22 cellular contexts compared by ENCODE assay signal in genomic region chr6:31879901-31880300, GRCh38. TPM values are rescaled to one million over a fixed set of nuclear protein-coding genes. Genes with fewer than 3 reads are reported as not detected.
DNase-seq lines count a peak whose midpoint lies in the region; FAIRE-seq and TF ChIP-seq lines count a peak whose summit lies in the region.
"Had no signal": no experiment of that assay in that cellular context is flagged by ENCODE, and none has a peak within 500 bp of the region (broad histone marks: within the 10 kb centered on the region; RNA-seq: fewer than 3 reads in every experiment).

No MANE protein-coding gene starts in this region.

- in situ Hi-C loops in mammary epithelial cell (cut with MboI; ENCODE audit: low sequenced_read_pairs in 2 of 2): no loop called here

- H4K5ac ChIP-seq in H9 (ENCODE audit: insufficient read length, low read depth, low read length): no peak overlapping the region

- H3K14ac ChIP-seq in H9 (ENCODE audit: insufficient read depth, low read length): no peak overlapping the region

- no peak overlapping the region for H2BK12ac ChIP-seq in H9 (ENCODE audit: insufficient read length, low read depth, low read length)

- DNase-seq in H9 (peak; percentile 24), mammary epithelial cell (no peak), osteocyte (ENCODE audit: extremely low spot score, unreplicated experiment) (no peak), DMS79 treated with DMSO at 0.1 percent for 48 hours (lab: John Stamatoyannopoulos, UW) (no peak), D721Med (ENCODE audit: insufficient read length, low spot score) (no peak)
- DNase-seq: activated CD4-positive, alpha-beta T cell treated with anti-CD3 and anti-CD28 coated beads, Interleukin-2, amount 50 U/mL, for 4 hours; activated gamma-delta T cell treated with Interleukin-2 at 50 U/mL for 16 hours; adrenal gland; CD8-positive, alpha-beta memory T cell; cortex of kidney; EL; glutamatergic neuron; stimulated activated CD4-positive, alpha-beta T cell treated with anti-CD3 and anti-CD28 coated beads, Interleukin-2, amount 100 ng/mL, for 48 hours; stimulated activated naive CD4-positive, alpha-beta T cell treated with Interleukin-2 at 50 U/mL for 16 hours; thyroid gland had no signal

- H3K18ac ChIP-seq in H9 (ENCODE audit: insufficient read length, low read depth, low read length): no peak overlapping the region

- no peak overlapping the region for H3K9ac ChIP-seq in H9 (ENCODE audit: extremely low read depth, insufficient read length, low read length)
- no peak overlapping the region for H3K9ac ChIP-seq in mammary epithelial cell (ENCODE audit: insufficient read depth, low read length)
- H3K9ac ChIP-seq: neural progenitor cell had no signal

- dilution Hi-C loops in mammary epithelial cell (cut with HindIII; ENCODE audit: low sequenced_read_pairs): loop anchor here (10.0 kb wide), 1 partner anchor 45 kb away; no protein-coding TSS in a partner anchor

- no peak overlapping the region for H2BK15ac ChIP-seq in H9 (ENCODE audit: low read depth, low read length)

- no peak overlapping the region for H3K4ac ChIP-seq in H9 (ENCODE audit: low read depth, low read length)

- H3K4me1 Mint-ChIP-seq in H9 (peaks cover 3 to 27% of the 10 kb centered on the region in 2 experiments), osteocyte (ENCODE audit: unreplicated experiment) (peaks cover 5% of the 10 kb centered on the region)
- H3K4me1 Mint-ChIP-seq: CD8-positive, alpha-beta memory T cell; mesothelial cell of epicardium; neural progenitor cell had no signal

- CTCF ChIA-PET in mammary epithelial cell (lab: Charles Lee; ENCODE audit: low non-redundant PET): no interaction called here

- H3T11ph ChIP-seq in H9 (ENCODE audit: low read length): no peak overlapping the region

- H3K9me3 ChIP-seq in H9 (ENCODE audit: control insufficient read depth, low read depth, low read length): no peaks in the 10 kb centered on the region
- H3K9me3 ChIP-seq in mammary epithelial cell (replicated peaks; ENCODE audit: insufficient read depth, low read length): no peaks in the 10 kb centered on the region
- H3K9me3 ChIP-seq: adrenal gland, thyroid gland had no signal

- BruUV-seq in mammary epithelial cell (replicated peaks; lab: Mats Ljungman, UMichigan): TSS peak; percentile 84

- H3K27ac Mint-ChIP-seq in H9: peak overlapping the region in 1 of 3 experiments; percentile 67; a peak in 1 of 7 replicates
- H3K27ac Mint-ChIP-seq in osteocyte (ENCODE audit: unreplicated experiment): peak overlapping the region; percentile 59
- H3K27ac Mint-ChIP-seq: mesothelial cell of epicardium; neural progenitor cell; T-helper 2 cell treated with Interferon-gamma antibody and Interleukin-4, amounts not matched to agents 5 μg/mL and 100 μg/mL, for 36 hours had no signal

- no peak overlapping the region for H2BK20ac ChIP-seq in H9 (ENCODE audit: low read depth, low read length, poor library complexity, severe bottlenecking)

- H3K27ac ChIP-seq in H9 (ENCODE audit: insufficient read length, low read depth, low read length) (no peak overlapping the region), mammary epithelial cell (ENCODE audit: insufficient read depth, low read depth, low read length) (no peak overlapping the region)
- H3K27ac ChIP-seq: adrenal gland, neural progenitor cell, thyroid gland had no signal

- H3K79me1 ChIP-seq in H9 (ENCODE audit: insufficient read depth, low read depth, low read length, poor library complexity, severe bottlenecking): no peaks in the 10 kb centered on the region

- no peak overlapping the region for H3K4me2 ChIP-seq in H9 (ENCODE audit: insufficient read depth, insufficient read length, low read length)
- no peak overlapping the region for H3K4me2 ChIP-seq in mammary epithelial cell (ENCODE audit: insufficient read depth, low read depth, low read length)
- H3K4me2 ChIP-seq: neural progenitor cell, smooth muscle cell had no signal

- H3K9me3 Mint-ChIP-seq in H9: no peaks in the 10 kb centered on the region
- H3K9me3 Mint-ChIP-seq in osteocyte (ENCODE audit: unreplicated experiment): no peaks in the 10 kb centered on the region
- H3K9me3 Mint-ChIP-seq: CD8-positive, alpha-beta memory T cell; mesothelial cell of epicardium; neural progenitor cell; T-helper 2 cell treated with Interferon-gamma antibody and Interleukin-4, amounts not matched to agents 5 μg/mL and 100 μg/mL, for 36 hours had no signal

- H2BK5ac ChIP-seq in H9 (ENCODE audit: insufficient read length, low read length): no peak overlapping the region

- no peaks in the 10 kb centered on the region for H4K20me1 ChIP-seq in H9 (ENCODE audit: control insufficient read depth, insufficient read depth, insufficient read length)
- no peaks in the 10 kb centered on the region for H4K20me1 ChIP-seq in mammary epithelial cell (ENCODE audit: insufficient read depth, low read length)

- H4K91ac ChIP-seq in H9 (ENCODE audit: insufficient read length, low read depth, low read length): no peak overlapping the region

- H2AK5ac ChIP-seq in H9 (ENCODE audit: insufficient read length, low read length): no peak overlapping the region

- no peaks in the 10 kb centered on the region for H3K79me2 ChIP-seq in H9 (ENCODE audit: insufficient read depth, low read length)
- no peaks in the 10 kb centered on the region for H3K79me2 ChIP-seq in mammary epithelial cell (ENCODE audit: insufficient read depth, low read length)

- TF ChIP-seq CTCF in H9 (conservative IDR thresholded peaks at IDR 0.05) (no peak), mammary epithelial cell (conservative IDR thresholded peaks at IDR 0.05 in 1 of 2, IDR thresholded peaks at IDR 0.05 in 1 of 2; ENCODE audit: extremely low read depth in 1 of 2, insufficient read depth in 1 of 2, low read depth in 1 of 2, low read length in 2 of 2) (no peak), osteocyte (IDR thresholded peaks at IDR 0.05) (no peak), D721Med (IDR thresholded peaks at IDR 0.05; ENCODE audit: insufficient read depth, missing control alignments) (no peak)

- H3K56ac ChIP-seq in H9 (ENCODE audit: insufficient read length, low read depth, low read length): no peak overlapping the region

- no peak overlapping the region for H2BK120ac ChIP-seq in H9 (ENCODE audit: low read depth, low read length, poor library complexity, severe bottlenecking)

- no peak for FAIRE-seq in D721Med (lab: Jason Lieb, UNC)
- FAIRE-seq: endometrium had no signal

- H3K23me2 ChIP-seq in H9 (ENCODE audit: insufficient read length, low read depth, low read length, poor library complexity, severe bottlenecking): no peaks in the 10 kb centered on the region

- H3K4me3 Mint-ChIP-seq in H9 (no peak overlapping the region), osteocyte (ENCODE audit: unreplicated experiment) (no peak overlapping the region)
- H3K4me3 Mint-ChIP-seq: CD8-positive, alpha-beta memory T cell; mesothelial cell of epicardium; T-helper 2 cell treated with Interferon-gamma antibody and Interleukin-4, amounts not matched to agents 5 μg/mL and 100 μg/mL, for 36 hours had no signal

- no peak overlapping the region for H3K4me3 ChIP-seq in mammary epithelial cell (replicated peaks in 1 of 3; ENCODE audit: insufficient read depth in 1 of 3, low read depth in 2 of 3, low read length in 3 of 3)
- H3K4me3 ChIP-seq: adrenal gland, neural progenitor cell, smooth muscle cell, thyroid gland had no signal

- H4K8ac ChIP-seq in H9 (replicated peaks; ENCODE audit: insufficient read length, low read depth, low read length): no peak overlapping the region

- no peak overlapping the region for H2AFZ ChIP-seq in H9 (ENCODE audit: low read length)
- no peak overlapping the region for H2AFZ ChIP-seq in mammary epithelial cell (ENCODE audit: low read depth, low read length)
- H2AFZ ChIP-seq: neural progenitor cell had no signal

- H3K27me3 Mint-ChIP-seq in H9 (ENCODE audit: low read depth): no peaks in the 10 kb centered on the region; the same call in 1 of the 2 replicates
- no peaks in the 10 kb centered on the region for H3K27me3 Mint-ChIP-seq in osteocyte (ENCODE audit: unreplicated experiment)
- H3K27me3 Mint-ChIP-seq: CD8-positive, alpha-beta memory T cell had no signal

- no CpG with 5 or more reads among the region's 10 CpGs for WGBS in H9 (ENCODE audit: extremely low coverage, insufficient read length, low lambda C conversion rate)
- WGBS in mammary epithelial cell (ENCODE audit: low coverage, missing lambda C conversion rate): 82% methylated on average over 9 of the region's 10 CpGs

- H3K23ac ChIP-seq in H9 (ENCODE audit: insufficient read length, low read depth, low read length): no peak overlapping the region

- H3K4me1 ChIP-seq in H9 (ENCODE audit: insufficient read depth, low read length) (no peaks in the 10 kb centered on the region), mammary epithelial cell (ENCODE audit: insufficient read depth, low read length) (no peaks in the 10 kb centered on the region)
- H3K4me1 ChIP-seq: neural progenitor cell had no signal

- H3K36me3 Mint-ChIP-seq in H9 (ENCODE audit: insufficient read depth in 1 of 3, low read depth in 3 of 3) (peaks cover 37 to 53% (median 53%) of the 10 kb centered on the region in 3 experiments; a peak in 6 of 7 replicates), osteocyte (ENCODE audit: unreplicated experiment) (peaks cover 22% of the 10 kb centered on the region)

- H3K27me3 ChIP-seq in H9 (ENCODE audit: insufficient read depth, low read length) (no peaks in the 10 kb centered on the region), mammary epithelial cell (ENCODE audit: insufficient read depth, low read length) (no peaks in the 10 kb centered on the region)
- H3K27me3 ChIP-seq: adrenal gland, neural progenitor cell, thyroid gland had no signal

- intact Hi-C loops in mammary epithelial cell (cut with micrococcal nuclease): no loop called here

- peaks cover 8% of the 10 kb centered on the region for H3K36me3 ChIP-seq in mammary epithelial cell (ENCODE audit: insufficient read depth, low read length)
- H3K36me3 ChIP-seq: neural progenitor cell had no signal

RNA-seq across cellular contexts. Expression of gene SLC44A4, which starts 1.1 kb away (rescaled TPM):
- total RNA-seq in H9 (2021): 3.3 and 3.8 TPM in 2 replicates
- total RNA-seq in mammary epithelial cell: not detected
- not detected for polyA plus RNA-seq in mammary epithelial cell
- polyA minus RNA-seq in mammary epithelial cell: not detected
- total RNA-seq in osteocyte: not detected in 2 replicates
- total RNA-seq: CD8-positive, alpha-beta memory T cell; RPMI7951 had no signal
- polyA plus RNA-seq: CD8-positive, alpha-beta memory T cell had no signal

RNA-seq across cellular contexts. Expression of gene NEU1, which starts 17.3 kb away (rescaled TPM):
- total RNA-seq in H9 (2021) (35.1 and 36.2 TPM in 2 replicates), mammary epithelial cell (10 to 100 TPM; 27.8 to 42.5 TPM), osteocyte (74.8 and 83.6 TPM in 2 replicates)
- 44.5 TPM for polyA plus RNA-seq in mammary epithelial cell
- polyA minus RNA-seq in mammary epithelial cell: 27.1 TPM

RNA-seq across cellular contexts. Expression of gene EHMT2, which starts 17.6 kb away (rescaled TPM):
- 121 and 124 TPM in 2 replicates for total RNA-seq in H9 (2021)
- 10 to 100 TPM; 26.2 to 28.7 TPM for total RNA-seq in mammary epithelial cell
- 33.6 TPM for polyA plus RNA-seq in mammary epithelial cell
- 95.7 TPM for polyA minus RNA-seq in mammary epithelial cell
- 62.4 and 66.7 TPM in 2 replicates for total RNA-seq in osteocyte

RNA-seq across cellular contexts. Expression of gene ZBTB12, which starts 22.0 kb away (rescaled TPM):
- total RNA-seq in H9 (2021) (31.0 and 32.7 TPM in 2 replicates), mammary epithelial cell (1 to 10 TPM in 1 of 2 donors, under 1 TPM in 1; 0.33 to 2.7 TPM), osteocyte (8.3 and 8.8 TPM in 2 replicates)
- polyA plus RNA-seq in mammary epithelial cell: 0.95 TPM
- 0.93 TPM for polyA minus RNA-seq in mammary epithelial cell
- polyA plus RNA-seq: CD8-positive, alpha-beta memory T cell; smooth muscle cell had no signal

RNA-seq across cellular contexts. Expression of gene C2, which starts 47.6 kb away (rescaled TPM):
- 0.66 and 0.86 TPM in 2 replicates for total RNA-seq in H9 (2021)
- under 1 TPM; 0.45 to 0.50 TPM for total RNA-seq in mammary epithelial cell
- not detected for polyA plus RNA-seq in mammary epithelial cell
- polyA minus RNA-seq in mammary epithelial cell: not detected
- 2.3 and 2.4 TPM in 2 replicates for total RNA-seq in osteocyte
- total RNA-seq: pulmonary artery endothelial cell, RPMI7951, smooth muscle cell had no signal
- polyA plus RNA-seq: CD8-positive, alpha-beta memory T cell had no signal
